Comparison of ENCODE assay signal across 8 cellular contexts in the genomic region with DNA sequence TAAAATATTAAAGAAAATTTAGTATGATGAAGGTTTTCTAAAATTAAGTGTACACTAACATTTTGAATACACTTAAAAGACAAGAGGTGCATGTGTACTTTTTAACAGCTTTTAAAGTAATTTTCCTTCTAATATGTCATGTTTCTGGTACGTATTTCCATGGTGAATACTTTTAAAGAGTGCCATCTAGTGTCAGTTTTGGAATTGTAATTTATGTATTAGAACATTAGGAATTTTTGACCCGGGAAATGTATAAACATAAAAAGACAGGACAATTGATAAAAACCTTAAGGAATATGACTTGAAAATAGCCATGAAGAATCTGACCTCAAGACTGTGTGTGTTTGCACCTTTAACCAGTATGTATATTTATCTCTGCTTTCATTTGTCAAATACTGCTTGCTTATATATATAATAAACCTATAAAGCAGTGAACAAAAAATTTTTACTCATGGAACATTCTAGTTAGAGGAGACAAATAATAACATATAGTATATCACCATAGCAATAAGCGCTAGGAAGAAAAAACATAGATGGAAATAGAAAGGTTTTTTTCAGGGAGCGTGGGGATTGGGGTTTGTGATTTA. TPM values are rescaled to one million over a fixed set of nuclear protein-coding genes. Genes with fewer than 3 reads are reported as not detected.
DNase-seq lines count a peak whose midpoint lies in the region; ATAC-seq and TF ChIP-seq lines count a peak whose summit lies in the region.

No MANE protein-coding gene starts in this region.

- DNase-seq in SK-N-SH, result peak; percentile 17
- DNase-seq in NCI-H2196 treated with DMSO at 0.1 percent for 48 hours (lab: John Stamatoyannopoulos, UW; ENCODE audit: unreplicated experiment), result peak; percentile 8
- peak; percentile 61 for DNase-seq in choroid plexus epithelial cell (ENCODE audit: low read depth)
- DNase-seq in naive thymus-derived CD4-positive, alpha-beta T cell, result peak in 5 of 9 donors; percentile 3 to 27 (median 23)

- peaks cover 0 to 16% (median 0%) of the 10 kb centered on the region in 5 donors for H3K36me3 Mint-ChIP-seq in naive thymus-derived CD4-positive, alpha-beta T cell

- peak overlapping the region in 1 of 10 donors; percentile 10 for H3K4me3 Mint-ChIP-seq in naive thymus-derived CD4-positive, alpha-beta T cell

- H3K4me3 ChIP-seq in SK-N-SH (ENCODE audit: low read depth in 2 of 2, low read length in 1 of 2) (no peak overlapping the region), choroid plexus epithelial cell (ENCODE audit: low read depth, low read length) (no peak overlapping the region)
- no peak overlapping the region for H3K4me3 ChIP-seq in naive thymus-derived CD4-positive, alpha-beta T cell (ENCODE audit: low read length)

- no peak for TF ChIP-seq EP300 in SK-N-SH (IDR thresholded peaks at IDR 0.05; ENCODE audit: borderline replicate concordance in 1 of 2, low read depth in 1 of 2, low read length in 1 of 2)

- ATAC-seq in SK-N-SH treated with all-trans-retinoic acid at 6 μM for 48 hours, result no peak
- peak; percentile 47 for ATAC-seq in naive thymus-derived CD4-positive, alpha-beta T cell
- no peak for ATAC-seq in GM19395 (IDR thresholded peaks at IDR 0.05; ENCODE audit: unreplicated experiment)
- ATAC-seq in GM21381 (IDR thresholded peaks at IDR 0.05; ENCODE audit: unreplicated experiment), result no peak
- no peak for ATAC-seq in HG02870 (IDR thresholded peaks at IDR 0.05; ENCODE audit: unreplicated experiment)

- no peak overlapping the region for H3K27ac Mint-ChIP-seq in naive thymus-derived CD4-positive, alpha-beta T cell

- H3K27ac ChIP-seq in SK-N-SH (ENCODE audit: low read depth in 2 of 2, low read length in 1 of 2), result no peak overlapping the region
- no peak overlapping the region for H3K27ac ChIP-seq in naive thymus-derived CD4-positive, alpha-beta T cell (ENCODE audit: low read depth, low read length)

- H2AFZ ChIP-seq in SK-N-SH (ENCODE audit: low read depth), result no peak overlapping the region; the same call in 1 of the 2 replicates

- H3K9ac ChIP-seq in SK-N-SH, result no peak overlapping the region

- H3F3A ChIP-seq in SK-N-SH (replicated peaks; ENCODE audit: insufficient read depth), result peaks cover 17% of the 10 kb centered on the region

- TF ChIP-seq CTCF in SK-N-SH (IDR thresholded peaks at IDR 0.05) (peak; percentile 74), choroid plexus epithelial cell (conservative IDR thresholded peaks at IDR 0.05; ENCODE audit: low read depth, low read length) (peak; percentile 52)

- POLR2A ChIA-PET in SK-N-SH (lab: Yijun Ruan, JAX), result no interaction called here
- POLR2A ChIA-PET in naive thymus-derived CD4-positive, alpha-beta T cell (lab: Charles Lee), result no interaction called here

- peaks cover 5 to 19% of the 10 kb centered on the region in 2 experiments for H3K36me3 ChIP-seq in SK-N-SH (replicated peaks in 1 of 2; ENCODE audit: control insufficient read depth in 1 of 2, insufficient read depth in 2 of 2, low read length in 1 of 2)
- no peaks in the 10 kb centered on the region for H3K36me3 ChIP-seq in naive thymus-derived CD4-positive, alpha-beta T cell (ENCODE audit: control insufficient read depth in 2 of 3, insufficient read depth in 3 of 3, low read length in 3 of 3)

- no peaks in the 10 kb centered on the region for H3K9me2 ChIP-seq in SK-N-SH

- peaks cover 0 to 3% (median 0%) of the 10 kb centered on the region in 5 donors for H3K27me3 Mint-ChIP-seq in naive thymus-derived CD4-positive, alpha-beta T cell

- H3K4me1 Mint-ChIP-seq in naive thymus-derived CD4-positive, alpha-beta T cell, result peaks cover 0 to 12% (median 4%) of the 10 kb centered on the region in 7 donors

- H3K79me2 ChIP-seq in SK-N-SH (ENCODE audit: insufficient read depth), result peaks cover 34% of the 10 kb centered on the region

- intact Hi-C loops in naive thymus-derived CD4-positive, alpha-beta T cell (cut with micrococcal nuclease), result loop anchor here (1.0 kb wide), 2 partner anchors 194 to 574 kb away; no protein-coding TSS in a partner anchor

- H3K4me2 ChIP-seq in SK-N-SH, result no peak overlapping the region

- no peaks in the 10 kb centered on the region for H3K9me3 ChIP-seq in SK-N-SH
- no peaks in the 10 kb centered on the region for H3K9me3 ChIP-seq in naive thymus-derived CD4-positive, alpha-beta T cell (ENCODE audit: control insufficient read depth in 2 of 3, low read length in 3 of 3)

- H3K4me1 ChIP-seq in SK-N-SH (ENCODE audit: control insufficient read depth in 1 of 2, insufficient read depth in 2 of 2, low read depth in 1 of 2, low read length in 1 of 2), result peaks cover 2 to 16% of the 10 kb centered on the region in 2 experiments; a peak in 3 of 4 replicates
- H3K4me1 ChIP-seq in naive thymus-derived CD4-positive, alpha-beta T cell (ENCODE audit: control insufficient read depth in 2 of 2, insufficient read depth in 2 of 2, low read length in 2 of 2), result no peaks in the 10 kb centered on the region

- no peaks in the 10 kb centered on the region for H3K9me3 Mint-ChIP-seq in naive thymus-derived CD4-positive, alpha-beta T cell

- WGBS in SK-N-SH (ENCODE audit: low lambda C conversion rate), result 48% methylated on average over 4 of the region's 4 CpGs

- H4K20me1 ChIP-seq in SK-N-SH (ENCODE audit: insufficient read depth), result no peaks in the 10 kb centered on the region

- no peaks in the 10 kb centered on the region for H3K27me3 ChIP-seq in SK-N-SH (ENCODE audit: insufficient read depth)
- H3K27me3 ChIP-seq in naive thymus-derived CD4-positive, alpha-beta T cell (ENCODE audit: control insufficient read depth in 2 of 2, insufficient read depth in 2 of 2, low read length in 2 of 2), result no peaks in the 10 kb centered on the region

- peak; percentile 61 for TF ChIP-seq RAD21 in SK-N-SH (IDR thresholded peaks at IDR 0.05; ENCODE audit: low read length)

- CTCF ChIA-PET in SK-N-SH (lab: Yijun Ruan, JAX), result interaction anchor here (0.6 to 1.8 kb wide), 24 partner anchors 11 to 575 kb away, joined by 3 to 27 read pairs (median 3); a partner anchor contains a TSS
- CTCF ChIA-PET in naive thymus-derived CD4-positive, alpha-beta T cell (lab: Charles Lee), result interaction anchor here (1.0 to 1.1 kb wide), 3 partner anchors 14 to 242 kb away, joined by 3 to 5 read pairs (median 3); a partner anchor contains a TSS

TF ChIP-seq in SK-N-SH, 30 proteins besides CTCF, POLR2A, EP300 and RAD21:
- TF ChIP-seq NRF1 (IDR thresholded peaks at IDR 0.05; ENCODE audit: low read depth, low read length), result no peak
- 0 out of 2 replicates have a peak, but pooled peaks have one; percentile 23 for TF ChIP-seq SMC3 (IDR thresholded peaks at IDR 0.05; ENCODE audit: low read depth, low read length)

TF ChIP-seq in SK-N-SH treated with all-trans-retinoic acid at 6 μM for 48 hours, 23 proteins besides CTCF, POLR2A, EP300 and RAD21:
- TF ChIP-seq TOX (CRISPR knock-in tag; IDR thresholded peaks at IDR 0.05; ENCODE audit: borderline replicate concordance), result no peak
- no peak for TF ChIP-seq RARB (CRISPR knock-in tag; IDR thresholded peaks at IDR 0.05)
- TF ChIP-seq ISL1 (CRISPR knock-in tag; IDR thresholded peaks at IDR 0.05), result no peak
- TF ChIP-seq, protein P1, sequence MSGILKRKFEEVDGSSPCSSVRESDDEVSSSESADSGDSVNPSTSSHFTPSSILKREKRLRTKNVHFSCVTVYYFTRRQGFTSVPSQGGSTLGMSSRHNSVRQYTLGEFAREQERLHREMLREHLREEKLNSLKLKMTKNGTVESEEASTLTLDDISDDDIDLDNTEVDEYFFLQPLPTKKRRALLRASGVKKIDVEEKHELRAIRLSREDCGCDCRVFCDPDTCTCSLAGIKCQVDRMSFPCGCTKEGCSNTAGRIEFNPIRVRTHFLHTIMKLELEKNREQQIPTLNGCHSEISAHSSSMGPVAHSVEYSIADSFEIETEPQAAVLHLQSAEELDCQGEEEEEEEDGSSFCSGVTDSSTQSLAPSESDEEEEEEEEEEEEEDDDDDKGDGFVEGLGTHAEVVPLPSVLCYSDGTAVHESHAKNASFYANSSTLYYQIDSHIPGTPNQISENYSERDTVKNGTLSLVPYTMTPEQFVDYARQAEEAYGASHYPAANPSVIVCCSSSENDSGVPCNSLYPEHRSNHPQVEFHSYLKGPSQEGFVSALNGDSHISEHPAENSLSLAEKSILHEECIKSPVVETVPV (CRISPR knock-in tag; IDR thresholded peaks at IDR 0.05), result no peak
- no peak for TF ChIP-seq TCF4 (CRISPR knock-in tag; IDR thresholded peaks at IDR 0.05; ENCODE audit: borderline replicate concordance)
- no peak for TF ChIP-seq ARNTL (CRISPR knock-in tag; IDR thresholded peaks at IDR 0.05; ENCODE audit: borderline replicate concordance, low read depth)
- no peak for TF ChIP-seq ZNF565 (CRISPR knock-in tag; conservative IDR thresholded peaks at IDR 0.05; ENCODE audit: low read depth)

RNA-seq across cellular contexts. Expression of a gene that starts 7.2 kb away (rescaled TPM):
- 4.8 and 7.1 TPM in 2 replicates for polyA plus RNA-seq in SK-N-SH (2012; rRNA removed)
- 6.7 and 7.3 TPM in 2 replicates for polyA plus RNA-seq in SK-N-SH (2012; cell fraction: cytosol; rRNA removed)
- 6.2 and 6.6 TPM in 2 replicates for polyA plus RNA-seq in SK-N-SH (2012; cell fraction: nucleus; rRNA removed)
- total RNA-seq in naive thymus-derived CD4-positive, alpha-beta T cell, result 1 to 10 TPM; 5.8 to 9.2 (median 7.5) TPM
- polyA plus RNA-seq in naive thymus-derived CD4-positive, alpha-beta T cell, result 1 to 10 TPM; 3.8 to 4.0 TPM

RNA-seq across cellular contexts. Expression of a gene that starts 7.3 kb away (rescaled TPM):
- polyA plus RNA-seq in SK-N-SH (2012; rRNA removed), result 25.1 and 31.3 TPM in 2 replicates
- 28.1 and 31.3 TPM in 2 replicates for polyA plus RNA-seq in SK-N-SH (2012; cell fraction: cytosol; rRNA removed)
- 19.9 and 27.7 TPM in 2 replicates for polyA plus RNA-seq in SK-N-SH (2012; cell fraction: nucleus; rRNA removed)
- 10 to 100 TPM; 14.8 to 20.4 (median 17.6) TPM for total RNA-seq in naive thymus-derived CD4-positive, alpha-beta T cell
- 10 to 100 TPM; 33.1 to 40.9 TPM for polyA plus RNA-seq in naive thymus-derived CD4-positive, alpha-beta T cell

Comparison
In these comparisons a context has a peak if more than half of its experiments do, and no peak if none do; other contexts are left out.
1. DNase-seq: peak in every context shown above with its lines; median percentile 61 in choroid plexus epithelial cell; 23 in naive thymus-derived CD4-positive, alpha-beta T cell; 17 in SK-N-SH; 8 in NCI-H2196 treated with DMSO at 0.1 percent for 48 hours.